13 cellular contexts compared by ENCODE assay signal in genomic region chr2:189336276-189336975, GRCh38.
"Had no signal": no experiment of that assay in that cellular context is flagged by ENCODE, and none has a peak within 500 bp of the region (broad histone marks: within the 10 kb centered on the region; RNA-seq: fewer than 3 reads in every experiment).

No MANE protein-coding gene starts in this region.

- H3K36me3 ChIP-seq: ascending aorta, cardiac muscle cell, stomach, uterus, WERI-Rb-1 had no signal

- H3K4me3 ChIP-seq: ascending aorta, cardiac muscle cell, stomach, uterus had no signal

- DNase-seq: activated CD4-positive, alpha-beta memory T cell treated with anti-CD3 and anti-CD28 coated beads, Interleukin-2, amount 10 ng/mL, durations not matched to agents 7 days and 5 days; activated CD4-positive, alpha-beta T cell treated with anti-CD3 and anti-CD28 coated beads for 36 hours; activated naive CD8-positive, alpha-beta T cell treated with anti-CD3 and anti-CD28 coated beads, Interleukin-2, amount 10 ng/mL, durations not matched to agents 7 days and 5 days; foreskin melanocyte; head of caudate nucleus; stimulated activated CD4-positive, alpha-beta T cell treated with anti-CD3 and anti-CD28 coated beads, Interleukin-4, amount 100 ng/mL, for 4 hours; stomach; T-cell; uterus; WERI-Rb-1 had no signal

- H3K9me3 ChIP-seq: uterus had no signal

- H3K4me1 ChIP-seq: ascending aorta, uterus had no signal

- ATAC-seq: activated CD4-positive, alpha-beta T cell treated with anti-CD3 and anti-CD28 coated beads for 36 hours; left lobe of liver; T-cell had no signal

- H3K27ac ChIP-seq: ascending aorta, cardiac muscle cell, WERI-Rb-1 had no signal

- H3K27me3 ChIP-seq: ascending aorta, cardiac muscle cell, stomach, uterus had no signal
